Comparison of ENCODE assay signal across 8 cellular contexts in the genomic region with DNA sequence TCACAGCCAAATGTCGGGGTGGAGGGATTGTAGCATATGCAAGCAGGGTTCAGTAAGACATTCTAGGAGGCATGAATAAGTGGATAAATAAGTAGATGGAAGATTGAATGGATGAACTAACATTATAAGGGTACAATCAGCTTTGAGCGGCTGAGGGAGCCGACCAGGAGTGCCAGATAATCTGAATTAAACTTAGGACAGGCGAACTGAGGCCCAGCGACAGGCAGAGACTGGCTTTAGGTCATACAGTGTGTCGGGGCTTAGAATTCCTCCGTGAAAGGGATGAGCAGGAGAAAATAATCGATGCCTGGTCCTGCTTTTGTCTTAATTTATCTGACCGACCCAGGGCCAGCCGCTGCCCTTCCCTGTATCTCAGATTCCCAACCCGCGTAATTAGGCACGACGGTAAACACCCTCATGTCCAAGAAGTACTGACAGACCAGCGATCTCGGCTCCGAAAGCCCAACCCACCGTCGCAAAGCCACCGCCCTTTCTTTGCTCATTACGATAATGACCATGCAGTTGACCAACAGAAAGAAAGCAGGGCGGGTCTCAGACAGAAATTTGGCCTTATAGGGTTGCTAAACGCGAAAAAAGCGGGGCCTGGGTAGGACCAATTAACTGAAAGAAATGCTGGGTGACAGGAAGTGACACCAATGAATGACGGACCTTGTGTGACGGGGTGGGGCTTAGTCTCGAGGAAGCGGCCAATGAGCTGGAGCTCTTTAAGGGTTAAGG. TPM values are rescaled to one million over a fixed set of nuclear protein-coding genes. Genes with fewer than 3 reads are reported as not detected.
DNase-seq lines count a peak whose midpoint lies in the region; ATAC-seq lines count a peak whose summit lies in the region.

No MANE protein-coding gene starts in this region.

- POLR2A ChIA-PET in CD8-positive, alpha-beta memory T cell (lab: Charles Lee) = interaction anchor here (1.0 to 2.5 kb wide), 7 partner anchors 8 to 183 kb away, joined by 3 to 13 read pairs (median 4); partner anchors contain the start of genes NUMA1 and RNF121
- POLR2A ChIA-PET in activated CD4-positive, alpha-beta memory T cell treated with anti-CD3 and anti-CD28 coated beads, Interleukin-2, amount 10 ng/mL, durations not matched to agents 7 days and 5 days (lab: Charles Lee) = interaction anchor here (1.0 to 5.5 kb wide), 18 partner anchors 11 to 322 kb away, joined by 3 to 88 read pairs (median 6); partner anchors contain the start of genes CLPB, FOLR3, INPPL1 and LAMTOR1

- peak; percentile 88 for ATAC-seq in GM19452 (IDR thresholded peaks at IDR 0.05; ENCODE audit: unreplicated experiment)
- peak; percentile 48 for ATAC-seq in HG03575 (IDR thresholded peaks at IDR 0.05; ENCODE audit: extremely low read depth, insufficient number of reproducible peaks, low FRiP score, unreplicated experiment)
- ATAC-seq in effector memory CD8-positive, alpha-beta T cell (replicated peaks) = peak; percentile 84

- DNase-seq in CD8-positive, alpha-beta memory T cell = peak in 4 of 5 donors; percentile 69 to 93 (median 86)
- peak; percentile 99 for DNase-seq in NCI-H82 (lab: John Stamatoyannopoulos, UW)
- DNase-seq in activated CD4-positive, alpha-beta memory T cell treated with anti-CD3 and anti-CD28 coated beads, Interleukin-2, amount 10 ng/mL, durations not matched to agents 7 days and 5 days = peak; percentile 91
- DNase-seq in effector memory CD8-positive, alpha-beta T cell = peak in 2 of 3 experiments; percentile 83 to 86
- DNase-seq in medulla oblongata (ENCODE audit: extremely low spot score) = peak; percentile 100
- peak; percentile 72 for DNase-seq in stimulated activated CD8-positive, alpha-beta memory T cell treated with anti-CD3 and anti-CD28 coated beads, Interleukin-12 subunit alpha, Interleukin-12 subunit beta, amount 100 ng/mL, for 1 hour (ENCODE audit: low read depth)

- peak overlapping the region; percentile 71 for H3K4me3 ChIP-seq in CD8-positive, alpha-beta memory T cell (ENCODE audit: low read length)

- H3K27me3 ChIP-seq in CD8-positive, alpha-beta memory T cell (ENCODE audit: insufficient read depth, low read length, poor library complexity, severe bottlenecking) = no peaks in the 10 kb centered on the region

- peak overlapping the region; percentile 89 for H3K27ac ChIP-seq in CD8-positive, alpha-beta memory T cell (ENCODE audit: low read depth, low read length)

- H3K9me3 ChIP-seq in CD8-positive, alpha-beta memory T cell (ENCODE audit: low read length) = no peaks in the 10 kb centered on the region

- H3K27me3 Mint-ChIP-seq in CD8-positive, alpha-beta memory T cell = peaks cover 4 to 7% of the 10 kb centered on the region in 2 donors
- H3K27me3 Mint-ChIP-seq in activated CD4-positive, alpha-beta memory T cell treated with anti-CD3 and anti-CD28 coated beads, Interleukin-2, amount 10 ng/mL, durations not matched to agents 7 days and 5 days = no peaks in the 10 kb centered on the region
- H3K27me3 Mint-ChIP-seq in effector memory CD8-positive, alpha-beta T cell = peaks cover 5 to 7% of the 10 kb centered on the region in 2 donors

- peaks cover 5 to 36% (median 9%) of the 10 kb centered on the region in 3 donors for H3K36me3 Mint-ChIP-seq in CD8-positive, alpha-beta memory T cell
- peaks cover 11% of the 10 kb centered on the region for H3K36me3 Mint-ChIP-seq in activated CD4-positive, alpha-beta memory T cell treated with anti-CD3 and anti-CD28 coated beads, Interleukin-2, amount 10 ng/mL, durations not matched to agents 7 days and 5 days (ENCODE audit: low read depth)
- peaks cover 22% of the 10 kb centered on the region for H3K36me3 Mint-ChIP-seq in effector memory CD8-positive, alpha-beta T cell (ENCODE audit: insufficient read depth)

- peaks cover 24 to 25% (median 25%) of the 10 kb centered on the region in 3 donors for H3K4me1 Mint-ChIP-seq in CD8-positive, alpha-beta memory T cell
- peaks cover 22% of the 10 kb centered on the region for H3K4me1 Mint-ChIP-seq in activated CD4-positive, alpha-beta memory T cell treated with anti-CD3 and anti-CD28 coated beads, Interleukin-2, amount 10 ng/mL, durations not matched to agents 7 days and 5 days
- peaks cover 15 to 22% of the 10 kb centered on the region in 2 donors for H3K4me1 Mint-ChIP-seq in effector memory CD8-positive, alpha-beta T cell (ENCODE audit: low read depth in 2 of 2)

- peaks cover 6% of the 10 kb centered on the region for H3K36me3 ChIP-seq in CD8-positive, alpha-beta memory T cell (ENCODE audit: insufficient read depth, low read length)

- H3K4me3 Mint-ChIP-seq in CD8-positive, alpha-beta memory T cell = peak overlapping the region; percentile 94 to 99 (median 96)
- H3K4me3 Mint-ChIP-seq in activated CD4-positive, alpha-beta memory T cell treated with anti-CD3 and anti-CD28 coated beads, Interleukin-2, amount 10 ng/mL, durations not matched to agents 7 days and 5 days = peak overlapping the region; percentile 80
- peak overlapping the region; percentile 91 to 97 for H3K4me3 Mint-ChIP-seq in effector memory CD8-positive, alpha-beta T cell

- CTCF ChIA-PET in CD8-positive, alpha-beta memory T cell (lab: Charles Lee) = interaction anchor here (1.1 to 2.6 kb wide), 6 partner anchors 9 to 87 kb away, joined by 4 to 7 read pairs (median 5); partner anchors contain the start of gene LAMTOR1
- CTCF ChIA-PET in activated CD4-positive, alpha-beta memory T cell treated with anti-CD3 and anti-CD28 coated beads, Interleukin-2, amount 10 ng/mL, durations not matched to agents 7 days and 5 days (lab: Charles Lee) = interaction anchor here (0.6 to 2.0 kb wide), 7 partner anchors 10 to 319 kb away, joined by 3 to 8 read pairs (median 3); no protein-coding TSS in a partner anchor

- H3K9me3 Mint-ChIP-seq in CD8-positive, alpha-beta memory T cell = no peaks in the 10 kb centered on the region
- H3K9me3 Mint-ChIP-seq in activated CD4-positive, alpha-beta memory T cell treated with anti-CD3 and anti-CD28 coated beads, Interleukin-2, amount 10 ng/mL, durations not matched to agents 7 days and 5 days = no peaks in the 10 kb centered on the region
- H3K9me3 Mint-ChIP-seq in effector memory CD8-positive, alpha-beta T cell = no peaks in the 10 kb centered on the region

- H3K4me1 ChIP-seq in CD8-positive, alpha-beta memory T cell (ENCODE audit: insufficient read depth, low read length) = peaks cover 16% of the 10 kb centered on the region

- H3K27ac Mint-ChIP-seq in CD8-positive, alpha-beta memory T cell = peak overlapping the region; percentile 96 to 100 (median 98)
- H3K27ac Mint-ChIP-seq in activated CD4-positive, alpha-beta memory T cell treated with anti-CD3 and anti-CD28 coated beads, Interleukin-2, amount 10 ng/mL, durations not matched to agents 7 days and 5 days = peak overlapping the region; percentile 92
- H3K27ac Mint-ChIP-seq in effector memory CD8-positive, alpha-beta T cell = peak overlapping the region; percentile 94 to 99

RNA-seq across cellular contexts. Expression of gene ANAPC15, which starts 0.5 kb away (rescaled TPM):
- 10 to 100 TPM; 63.3 to 66.2 TPM for total RNA-seq in CD8-positive, alpha-beta memory T cell
- 79.0 TPM for polyA plus RNA-seq in CD8-positive, alpha-beta memory T cell
- 10 to 100 TPM; 53.0 to 58.7 TPM for total RNA-seq in activated CD4-positive, alpha-beta memory T cell treated with anti-CD3 and anti-CD28 coated beads, Interleukin-2, amount 10 ng/mL, durations not matched to agents 7 days and 5 days

RNA-seq across cellular contexts. Expression of gene TOMT, which starts 6.2 kb away (rescaled TPM):
- not detected for total RNA-seq in CD8-positive, alpha-beta memory T cell
- not detected for polyA plus RNA-seq in CD8-positive, alpha-beta memory T cell
- not detected for total RNA-seq in activated CD4-positive, alpha-beta memory T cell treated with anti-CD3 and anti-CD28 coated beads, Interleukin-2, amount 10 ng/mL, durations not matched to agents 7 days and 5 days

RNA-seq across cellular contexts. Expression of gene LAMTOR1, which starts 8.9 kb away (rescaled TPM):
- total RNA-seq in CD8-positive, alpha-beta memory T cell = 10 to 100 TPM; 77.3 to 79.2 TPM
- polyA plus RNA-seq in CD8-positive, alpha-beta memory T cell = 82.3 TPM
- total RNA-seq in activated CD4-positive, alpha-beta memory T cell treated with anti-CD3 and anti-CD28 coated beads, Interleukin-2, amount 10 ng/mL, durations not matched to agents 7 days and 5 days = 10 to 100 TPM; 72.7 to 76.9 TPM

RNA-seq across cellular contexts. Expression of gene FOLR3, which starts 23.6 kb away (rescaled TPM):
- total RNA-seq in CD8-positive, alpha-beta memory T cell = not detected
- polyA plus RNA-seq in CD8-positive, alpha-beta memory T cell = not detected
- not detected for total RNA-seq in activated CD4-positive, alpha-beta memory T cell treated with anti-CD3 and anti-CD28 coated beads, Interleukin-2, amount 10 ng/mL, durations not matched to agents 7 days and 5 days

RNA-seq across cellular contexts. Expression of gene LRRC51, which starts 31.3 kb away (rescaled TPM):
- total RNA-seq in CD8-positive, alpha-beta memory T cell = 1 to 10 TPM; 8.2 to 8.9 TPM
- 2.6 TPM for polyA plus RNA-seq in CD8-positive, alpha-beta memory T cell
- 1 to 10 TPM; 5.9 to 7.1 TPM for total RNA-seq in activated CD4-positive, alpha-beta memory T cell treated with anti-CD3 and anti-CD28 coated beads, Interleukin-2, amount 10 ng/mL, durations not matched to agents 7 days and 5 days

Comparison
In these comparisons a context has a peak if more than half of its experiments do, and no peak if none do; other contexts are left out.
1. Peak in every context shown above with its lines: DNase-seq, ATAC-seq, H3K4me3 ChIP-seq and H3K27ac ChIP-seq.